In the genomic region with DNA sequence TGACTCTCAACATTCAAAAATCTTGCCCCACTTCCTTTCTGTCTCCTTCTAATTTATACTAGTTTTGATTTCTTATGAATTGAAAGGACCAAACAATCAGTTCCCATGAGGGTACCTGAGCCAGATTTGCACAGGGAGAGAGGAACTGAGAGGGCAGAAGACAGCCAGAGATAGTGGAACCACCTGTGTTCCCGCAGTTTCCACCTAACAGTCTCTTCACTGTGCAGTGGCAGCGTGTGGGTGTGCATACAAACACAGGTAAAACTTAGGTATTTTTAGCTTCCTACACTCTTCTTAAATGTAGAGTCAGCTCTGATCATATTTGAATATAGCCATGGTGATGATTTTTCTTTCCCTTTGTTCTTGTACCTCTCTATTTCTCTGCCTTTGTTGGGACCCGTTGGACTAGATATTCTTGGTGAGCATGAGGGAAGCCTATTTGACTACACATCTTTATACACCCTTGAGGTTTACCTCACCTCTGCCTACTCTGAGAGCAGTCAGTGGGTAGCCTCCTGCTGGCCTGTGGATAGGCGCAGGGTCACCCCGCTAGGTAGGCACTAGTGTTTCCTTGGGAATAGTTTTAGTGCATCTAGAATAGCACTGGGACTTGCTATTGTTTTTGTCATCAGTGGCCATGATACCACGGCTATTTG, we compare ENCODE assay signal across 14 cellular contexts. TPM values are rescaled to one million over a fixed set of nuclear protein-coding genes. Genes with fewer than 3 reads are reported as not detected.
DNase-seq lines count a peak whose midpoint lies in the region; ATAC-seq lines count a peak whose summit lies in the region.
"Had no signal": no experiment of that assay in that cellular context is flagged by ENCODE, and none has a peak within 500 bp of the region (broad histone marks: within the 10 kb centered on the region; RNA-seq: fewer than 3 reads in every experiment).

No MANE protein-coding gene starts in this region.

- ATAC-seq in GM18511 (IDR thresholded peaks at IDR 0.05; ENCODE audit: unreplicated experiment) (peak; percentile 68), GM21423 (IDR thresholded peaks at IDR 0.05; ENCODE audit: unreplicated experiment) (peak; percentile 48), HG03025 (IDR thresholded peaks at IDR 0.05; ENCODE audit: low FRiP score, unreplicated experiment) (peak; percentile 87), esophagus mucosa (peak; percentile 62), HG03135 (IDR thresholded peaks at IDR 0.05; ENCODE audit: unreplicated experiment) (no peak)
- no peak for ATAC-seq in activated T-helper 17 cell treated with anti-CD3 and anti-CD28 coated beads, Interleukin-2, amount 50 U/mL, for 72 hours (replicated peaks)

- DNase-seq in NCI-H2081 treated with DMSO at 0.1 percent for 48 hours (lab: John Stamatoyannopoulos, UW), result no peak
- no peak for DNase-seq in activated CD8-positive, alpha-beta memory T cell treated with anti-CD3 and anti-CD28 coated beads, Interleukin-2, amount 50 U/mL, for 4 hours
- DNase-seq: activated gamma-delta T cell; left ventricle myocardium inferior; NCI-H1105 treated with DMSO at 0.1 percent for 48 hours; stimulated activated CD4-positive, alpha-beta T cell treated with anti-CD3 and anti-CD28 coated beads, Interleukin-12 subunit alpha, Interleukin-12 subunit beta, amount 100 ng/mL, for 4 hours had no signal

- no peak overlapping the region for H3K4me3 Mint-ChIP-seq in activated T-helper 17 cell treated with anti-CD3 and anti-CD28 coated beads, Interleukin-2, amount 50 U/mL, for 72 hours
- H3K4me3 Mint-ChIP-seq: B cell had no signal

- H3K4me1 Mint-ChIP-seq in activated T-helper 17 cell treated with anti-CD3 and anti-CD28 coated beads, Interleukin-2, amount 50 U/mL, for 72 hours, result no peaks in the 10 kb centered on the region

- H3K36me3 Mint-ChIP-seq in activated T-helper 17 cell treated with anti-CD3 and anti-CD28 coated beads, Interleukin-2, amount 50 U/mL, for 72 hours (ENCODE audit: low read depth), result no peaks in the 10 kb centered on the region

- H3K27me3 Mint-ChIP-seq in activated T-helper 17 cell treated with anti-CD3 and anti-CD28 coated beads, Interleukin-2, amount 50 U/mL, for 72 hours, result peaks cover 4% of the 10 kb centered on the region
- H3K27me3 Mint-ChIP-seq: brain had no signal

- H3K9me3 Mint-ChIP-seq in activated T-helper 17 cell treated with anti-CD3 and anti-CD28 coated beads, Interleukin-2, amount 50 U/mL, for 72 hours, result no peaks in the 10 kb centered on the region

- no peak overlapping the region for H3K27ac Mint-ChIP-seq in activated T-helper 17 cell treated with anti-CD3 and anti-CD28 coated beads, Interleukin-2, amount 50 U/mL, for 72 hours
- H3K27ac Mint-ChIP-seq: B cell had no signal

RNA-seq across cellular contexts. Expression of a gene that starts 58.8 kb away (rescaled TPM):
- 22.0 TPM for total RNA-seq in esophagus mucosa
- total RNA-seq in activated T-helper 17 cell treated with anti-CD3 and anti-CD28 coated beads, Interleukin-2, amount 50 U/mL, for 72 hours, result 10 to 100 TPM; 17.9 to 22.2 TPM

Comparison
In these comparisons a context has a peak if more than half of its experiments do, and no peak if none do; other contexts are left out.
1. ATAC-seq: peak in GM18511 (single experiment), GM21423 (single experiment), HG03025 (single experiment) and esophagus mucosa (single experiment); none in HG03135 (single experiment) and activated T-helper 17 cell treated with anti-CD3 and anti-CD28 coated beads, Interleukin-2, amount 50 U/mL, for 72 hours (single experiment).